ENCODE assay signal across 22 cellular contexts in the genomic region with DNA sequence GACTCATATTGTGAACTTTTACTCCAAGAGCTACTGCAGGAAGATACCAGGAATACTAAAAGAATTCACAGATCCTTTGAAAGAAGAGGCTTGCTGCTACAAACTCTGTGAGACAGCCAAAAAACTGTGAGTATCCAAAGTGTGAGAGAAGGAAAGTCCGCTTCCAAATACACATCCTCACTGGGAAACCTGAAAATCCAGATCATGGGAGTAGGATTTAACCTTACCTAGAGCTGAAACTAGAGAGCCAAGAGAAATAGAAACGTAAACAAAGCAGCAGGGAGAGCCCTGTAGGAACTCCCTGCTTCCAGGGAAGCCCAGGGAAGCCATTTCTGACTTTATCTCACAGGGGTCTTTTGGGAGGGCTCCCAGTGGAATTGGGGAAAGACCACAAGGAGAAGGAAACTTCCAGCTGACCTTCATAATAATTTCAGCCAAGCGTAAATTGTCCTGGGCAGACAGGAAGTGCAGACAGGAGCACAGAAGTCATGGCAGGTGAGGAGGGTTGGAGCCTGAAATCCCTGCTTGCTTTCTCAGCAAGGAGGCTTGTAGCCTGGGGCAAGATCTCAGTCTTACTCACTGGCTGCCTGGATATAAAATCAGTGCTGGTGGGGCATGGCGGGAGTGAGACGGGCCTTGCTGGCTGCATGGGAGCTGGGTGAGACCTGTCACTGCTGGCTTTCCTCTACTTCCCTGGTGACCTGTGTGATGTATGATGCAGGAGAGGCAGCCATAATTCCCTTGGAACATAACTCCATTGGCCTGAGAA. TPM values are rescaled to one million over a fixed set of nuclear protein-coding genes. Genes with fewer than 3 reads are reported as not detected.
A peak's percentile ranks its signal among the peaks of the same experiment; 100 is the strongest.
DNase-seq lines count a peak whose midpoint lies in the region; ATAC-seq and TF ChIP-seq lines count a peak whose summit lies in the region.
"Had no signal": no experiment of that assay in that cellular context is flagged by ENCODE, and none has a peak within 500 bp of the region (broad histone marks: within the 10 kb centered on the region; RNA-seq: fewer than 3 reads in every experiment).

No MANE protein-coding gene starts in this region.

- no peaks in the 10 kb centered on the region for H3K36me3 Mint-ChIP-seq in activated T-helper 17 cell treated with anti-CD3 and anti-CD28 coated beads, Interleukin-2, amount 50 U/mL, for 72 hours (ENCODE audit: low read depth)
- no peaks in the 10 kb centered on the region for H3K36me3 Mint-ChIP-seq in activated CD8-positive, alpha-beta T cell treated with anti-CD3 and anti-CD28 coated beads for 36 hours (ENCODE audit: low read depth)

- no peak overlapping the region for H3K4ac ChIP-seq in mesendoderm (ENCODE audit: low read depth, low read length)

- POLR2A ChIA-PET in activated CD8-positive, alpha-beta T cell treated with anti-CD3 and anti-CD28 coated beads for 36 hours (lab: Charles Lee) = no interaction called here

- no peak overlapping the region for H2BK5ac ChIP-seq in mesendoderm (ENCODE audit: low read length)

- H3K36me3 ChIP-seq in mesendoderm (ENCODE audit: control insufficient read depth, insufficient read depth, low read length) = no peaks in the 10 kb centered on the region
- no peaks in the 10 kb centered on the region for H3K36me3 ChIP-seq in esophagus muscularis mucosa
- H3K36me3 ChIP-seq: SJCRH30 had no signal

- H3K27me3 ChIP-seq in mesendoderm (ENCODE audit: insufficient read depth, low read length, poor library complexity) (no peaks in the 10 kb centered on the region), esophagus muscularis mucosa (no peaks in the 10 kb centered on the region)
- H3K27me3 ChIP-seq: SJCRH30 had no signal

- peaks cover 19% of the 10 kb centered on the region for H3K9me3 Mint-ChIP-seq in activated T-helper 17 cell treated with anti-CD3 and anti-CD28 coated beads, Interleukin-2, amount 50 U/mL, for 72 hours
- H3K9me3 Mint-ChIP-seq in activated CD8-positive, alpha-beta T cell treated with anti-CD3 and anti-CD28 coated beads for 36 hours = peaks cover 20% of the 10 kb centered on the region

- no peak for TF ChIP-seq CTCF in esophagus muscularis mucosa (IDR thresholded peaks at IDR 0.05)
- no peak for TF ChIP-seq CTCF in activated CD8-positive, alpha-beta T cell treated with anti-CD3 and anti-CD28 coated beads for 36 hours (IDR thresholded peaks at IDR 0.05)

- H4K8ac ChIP-seq in mesendoderm (ENCODE audit: low read depth, low read length) = no peak overlapping the region

- H3K27me3 Mint-ChIP-seq in activated T-helper 17 cell treated with anti-CD3 and anti-CD28 coated beads, Interleukin-2, amount 50 U/mL, for 72 hours = no peaks in the 10 kb centered on the region
- no peaks in the 10 kb centered on the region for H3K27me3 Mint-ChIP-seq in activated CD8-positive, alpha-beta T cell treated with anti-CD3 and anti-CD28 coated beads for 36 hours
- H3K27me3 Mint-ChIP-seq: CD4-positive, alpha-beta T cell had no signal

- intact Hi-C loops in esophagus muscularis mucosa (cut with DNase I) = no loop called here
- intact Hi-C loops in activated CD8-positive, alpha-beta T cell treated with anti-CD3 and anti-CD28 coated beads for 36 hours (cut with micrococcal nuclease) = no loop called here

- CTCF ChIA-PET in activated CD8-positive, alpha-beta T cell treated with anti-CD3 and anti-CD28 coated beads for 36 hours (lab: Charles Lee) = no interaction called here

- no peak for ATAC-seq in activated T-helper 17 cell treated with anti-CD3 and anti-CD28 coated beads, Interleukin-2, amount 50 U/mL, for 72 hours (replicated peaks)
- no peak for ATAC-seq in activated CD8-positive, alpha-beta T cell treated with anti-CD3 and anti-CD28 coated beads for 36 hours
- ATAC-seq: GM12878 had no signal

- no peak overlapping the region for H3K4me3 Mint-ChIP-seq in activated T-helper 17 cell treated with anti-CD3 and anti-CD28 coated beads, Interleukin-2, amount 50 U/mL, for 72 hours
- no peak overlapping the region for H3K4me3 Mint-ChIP-seq in activated CD8-positive, alpha-beta T cell treated with anti-CD3 and anti-CD28 coated beads for 36 hours
- H3K4me3 Mint-ChIP-seq: B cell; CD4-positive, alpha-beta T cell had no signal

- no peak overlapping the region for H3K4me3 ChIP-seq in mesendoderm (ENCODE audit: low read length)
- H3K4me3 ChIP-seq in esophagus muscularis mucosa = no peak overlapping the region
- H3K4me3 ChIP-seq: GM12878, SJCRH30 had no signal

- H3K4me1 ChIP-seq in mesendoderm (ENCODE audit: control insufficient read depth, low read depth, low read length) (no peaks in the 10 kb centered on the region), esophagus muscularis mucosa (no peaks in the 10 kb centered on the region)
- H3K4me1 ChIP-seq: SJCRH30 had no signal

- WGBS in mesendoderm (ENCODE audit: extremely low coverage, insufficient coverage, low lambda C conversion rate) = no CpG with 5 or more reads among the region's 5 CpGs
- 88% methylated on average over 3 of the region's 5 CpGs for WGBS in esophagus muscularis mucosa

- no peaks in the 10 kb centered on the region for H3K79me1 ChIP-seq in mesendoderm (ENCODE audit: low read length)

- H3K23ac ChIP-seq in mesendoderm (ENCODE audit: low read length) = no peak overlapping the region

- no peak overlapping the region for H2BK15ac ChIP-seq in mesendoderm (replicated peaks; ENCODE audit: low read depth)

- H3K18ac ChIP-seq in mesendoderm (ENCODE audit: low read length) = no peak overlapping the region

- H3K9ac ChIP-seq in mesendoderm (ENCODE audit: low read length) = no peak overlapping the region

- H3K27ac ChIP-seq in mesendoderm (ENCODE audit: low read depth, low read length) (no peak overlapping the region), esophagus muscularis mucosa (replicated peaks in 1 of 4) (no peak overlapping the region)
- H3K27ac ChIP-seq: 22Rv1, SJCRH30 had no signal

- H4K5ac ChIP-seq in mesendoderm (ENCODE audit: low read length) = no peak overlapping the region

- H3K79me2 ChIP-seq in mesendoderm (ENCODE audit: control insufficient read depth, insufficient read depth, low read length) = no peaks in the 10 kb centered on the region

- TF ChIP-seq EP300 in esophagus muscularis mucosa (IDR thresholded peaks at IDR 0.05) = no peak

- DNase-seq in SIG-M5 treated with dmso at 0.1 percent for 504 hours (lab: John Stamatoyannopoulos, UW; ENCODE audit: unreplicated experiment) = peak; percentile 6
- no peak for DNase-seq in SIG-M5 (lab: John Stamatoyannopoulos, UW)
- peak; percentile 36 for DNase-seq in mesendoderm
- DNase-seq in esophagus muscularis mucosa (ENCODE audit: extremely low spot score) = no peak
- DNase-seq in HK-2 (ENCODE audit: unreplicated experiment) = no peak
- no peak for DNase-seq in activated CD8-positive, alpha-beta T cell treated with anti-CD3 and anti-CD28 coated beads for 36 hours
- DNase-seq in NCI-H187 treated with DMSO at 0.1 percent for 48 hours (lab: John Stamatoyannopoulos, UW) = no peak
- DNase-seq: CD4-positive, alpha-beta T cell; DMS79; GDM1; MM.1S; NCI-H1105; NCI-H1694; NCI-H2107; NCI-H69; NK-92 treated with Interleukin-12 subunit alpha and Interleukin-12 subunit beta, amount 100 ng/mL, for 24 hours; RPMI8226; SJCRH30 had no signal

- H3K4me1 Mint-ChIP-seq in activated T-helper 17 cell treated with anti-CD3 and anti-CD28 coated beads, Interleukin-2, amount 50 U/mL, for 72 hours = no peaks in the 10 kb centered on the region
- H3K4me1 Mint-ChIP-seq in activated CD8-positive, alpha-beta T cell treated with anti-CD3 and anti-CD28 coated beads for 36 hours (ENCODE audit: low read depth) = peaks cover 7% of the 10 kb centered on the region
- H3K4me1 Mint-ChIP-seq: B cell had no signal

- no peak for TF ChIP-seq POLR2A in esophagus muscularis mucosa (IDR thresholded peaks at IDR 0.05; ENCODE audit: low read depth)

- H2AK5ac ChIP-seq in mesendoderm (ENCODE audit: low read length) = no peak overlapping the region

- peak overlapping the region; percentile 7 for H3K27ac Mint-ChIP-seq in activated T-helper 17 cell treated with anti-CD3 and anti-CD28 coated beads, Interleukin-2, amount 50 U/mL, for 72 hours
- H3K27ac Mint-ChIP-seq in activated CD8-positive, alpha-beta T cell treated with anti-CD3 and anti-CD28 coated beads for 36 hours = no peak overlapping the region
- H3K27ac Mint-ChIP-seq: B cell; CD4-positive, alpha-beta T cell had no signal

- peaks cover 0 to 6% (median 0%) of the 10 kb centered on the region in 4 donors for H3K9me3 ChIP-seq in esophagus muscularis mucosa
- H3K9me3 ChIP-seq: SJCRH30 had no signal

- H3K4me2 ChIP-seq in mesendoderm (ENCODE audit: low read length) = no peak overlapping the region

- H2BK120ac ChIP-seq in mesendoderm (ENCODE audit: low read depth, low read length) = no peak overlapping the region

- no peak overlapping the region for H3K56ac ChIP-seq in mesendoderm (ENCODE audit: low read length)

RNA-seq across cellular contexts. Expression of gene NFKB1, which starts 26.2 kb away (rescaled TPM):
- 100 to 1,000 TPM; 103 to 110 TPM for total RNA-seq in activated T-helper 17 cell treated with anti-CD3 and anti-CD28 coated beads, Interleukin-2, amount 50 U/mL, for 72 hours
- polyA plus RNA-seq in mesendoderm (2013, experiment 1 of 2) = 4.9 TPM
- polyA plus RNA-seq in mesendoderm (2013, experiment 2 of 2) = 5.2 TPM
- total RNA-seq in esophagus muscularis mucosa = 10 to 100 TPM; 31.6 to 42.1 (median 39.7) TPM
- total RNA-seq in activated CD8-positive, alpha-beta T cell treated with anti-CD3 and anti-CD28 coated beads for 36 hours = 100 to 1,000 TPM; 224 to 230 TPM

Comparison
In these comparisons a context has a peak if more than half of its experiments do, and no peak if none do; other contexts are left out.
1. DNase-seq: peak in SIG-M5 treated with dmso at 0.1 percent for 504 hours (single experiment) and mesendoderm (single experiment); none in SIG-M5 (single experiment), esophagus muscularis mucosa (single experiment), HK-2 (single experiment), activated CD8-positive, alpha-beta T cell treated with anti-CD3 and anti-CD28 coated beads for 36 hours (single experiment) and NCI-H187 treated with DMSO at 0.1 percent for 48 hours (single experiment).